Comparison of ENCODE assay signal across 19 cellular contexts in the genomic region with DNA sequence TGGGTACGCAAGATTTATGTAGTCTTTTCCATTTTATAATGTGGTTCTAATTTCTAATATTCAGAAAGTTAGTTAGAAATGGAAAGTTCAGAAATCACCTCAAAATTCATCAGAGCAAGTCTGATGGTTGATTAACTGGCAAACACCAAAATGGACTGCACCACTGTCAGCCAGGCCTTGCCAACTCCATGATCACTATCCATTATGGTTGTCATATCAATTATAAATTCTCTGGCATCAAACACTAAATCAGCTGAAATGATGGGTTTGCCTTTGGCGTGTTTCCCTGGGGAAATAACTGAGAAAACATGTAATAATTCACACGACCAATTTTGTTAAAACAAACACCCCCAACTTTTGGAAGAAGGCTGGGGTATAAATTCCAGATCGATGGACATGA.
DNase-seq lines count a peak whose midpoint lies in the region; ATAC-seq, FAIRE-seq and TF ChIP-seq lines count a peak whose summit lies in the region.
"Had no signal": no experiment of that assay in that cellular context is flagged by ENCODE, and none has a peak within 500 bp of the region (broad histone marks: within the 10 kb centered on the region; RNA-seq: fewer than 3 reads in every experiment).

No MANE protein-coding gene starts in this region.

- intact Hi-C loops in body of pancreas (cut with DNase I): no loop called here

- ATAC-seq in A549: no peak
- ATAC-seq in body of pancreas: no peak

- TF ChIP-seq EP300 in A549 (IDR thresholded peaks at IDR 0.05): no peak

- H3K36me3 ChIP-seq in BE2C (no peaks in the 10 kb centered on the region), body of pancreas (replicated peaks in 1 of 2; ENCODE audit: insufficient read depth in 1 of 2, low read depth in 2 of 2) (no peaks in the 10 kb centered on the region)
- H3K36me3 ChIP-seq: SJSA1 had no signal

- POLR2A ChIA-PET in A549 (lab: Yijun Ruan, JAX): no interaction called here

- no peak for TF ChIP-seq RAD21 in A549 (conservative IDR thresholded peaks at IDR 0.05 in 1 of 2, IDR thresholded peaks at IDR 0.05 in 1 of 2)

- FAIRE-seq in A549 (lab: Jason Lieb, UNC): no peak
- peak; percentile 60 for FAIRE-seq in H54 (lab: Jason Lieb, UNC)

- TF ChIP-seq CTCF in A549 (IDR thresholded peaks at IDR 0.05) (no peak), GM10266 (IDR thresholded peaks at IDR 0.05; ENCODE audit: control insufficient read depth, insufficient read depth, low read depth, missing control alignments) (no peak), BE2C (IDR thresholded peaks at IDR 0.05; ENCODE audit: low read depth, low read length) (no peak), body of pancreas (IDR thresholded peaks at IDR 0.05) (no peak)

- H3K27me3 ChIP-seq in BE2C: no peaks in the 10 kb centered on the region
- H3K27me3 ChIP-seq in body of pancreas: no peaks in the 10 kb centered on the region
- H3K27me3 ChIP-seq: SJSA1 had no signal

- 65% methylated on average over 4 of the region's 4 CpGs for WGBS in A549 (ENCODE audit: missing lambda C conversion rate)
- WGBS in body of pancreas, 2 donors: 78 to 81% methylated on average over 4 of the region's 4 CpGs

- H3K4me1 ChIP-seq in A549 (peaks cover 24% of the 10 kb centered on the region), BE2C (no peaks in the 10 kb centered on the region), body of pancreas (peaks cover 10% of the 10 kb centered on the region)
- H3K4me1 ChIP-seq: SJSA1 had no signal

- no peak for DNase-seq in A549 (ENCODE audit: low read depth in 1 of 2, low spot score in 1 of 2)
- no peak for DNase-seq in H54 (ENCODE audit: insufficient read length, low spot score)
- peak; percentile 68 for DNase-seq in NCI-H69 (lab: John Stamatoyannopoulos, UW)
- peak; percentile 44 for DNase-seq in kidney glomerular epithelial cell (lab: John Stamatoyannopoulos, UW)
- DNase-seq in HuH-7 (ENCODE audit: low spot score): no peak
- DNase-seq in GM10266 (ENCODE audit: extremely low spot score): no peak
- no peak for DNase-seq in BE2C
- no peak for DNase-seq in body of pancreas
- DNase-seq: 8988T, DMS 273 treated with DMSO at 0.1 percent for 48 hours, GF-D8, H9, NCI-H1105, NCI-H1694, NCI-H345, NCI-H526 treated with DMSO at 0.1 percent for 48 hours, OCI-M1 had no signal

- H3K4me2 ChIP-seq in A549: peak overlapping the region; percentile 51

- CTCF ChIA-PET in A549 (lab: Yijun Ruan, JAX): no interaction called here

- H3K27ac ChIP-seq in A549 (peak overlapping the region; percentile 56 to 77; a peak in 4 of 6 replicates), body of pancreas (no peak overlapping the region)
- H3K27ac ChIP-seq: RWPE1, SJSA1 had no signal

- TF ChIP-seq POLR2A in A549 (IDR thresholded peaks at IDR 0.05; ENCODE audit: low read length): no peak
- TF ChIP-seq POLR2A in H54 (IDR thresholded peaks at IDR 0.05; ENCODE audit: low read depth, low read length): no peak
- no peak for TF ChIP-seq POLR2A in body of pancreas (IDR thresholded peaks at IDR 0.05)

- H3K4me3 ChIP-seq in A549: no peak overlapping the region
- H3K4me3 ChIP-seq in BE2C (ENCODE audit: low read depth, low read length): no peak overlapping the region
- H3K4me3 ChIP-seq in body of pancreas: no peak overlapping the region
- H3K4me3 ChIP-seq: SJSA1 had no signal

- H3K9me3 ChIP-seq in A549 (no peaks in the 10 kb centered on the region), BE2C (no peaks in the 10 kb centered on the region), body of pancreas (no peaks in the 10 kb centered on the region)
- H3K9me3 ChIP-seq: SJSA1 had no signal

TF ChIP-seq in A549, 52 proteins besides CTCF, POLR2A, EP300 and RAD21:
- TF ChIP-seq, protein P1, sequence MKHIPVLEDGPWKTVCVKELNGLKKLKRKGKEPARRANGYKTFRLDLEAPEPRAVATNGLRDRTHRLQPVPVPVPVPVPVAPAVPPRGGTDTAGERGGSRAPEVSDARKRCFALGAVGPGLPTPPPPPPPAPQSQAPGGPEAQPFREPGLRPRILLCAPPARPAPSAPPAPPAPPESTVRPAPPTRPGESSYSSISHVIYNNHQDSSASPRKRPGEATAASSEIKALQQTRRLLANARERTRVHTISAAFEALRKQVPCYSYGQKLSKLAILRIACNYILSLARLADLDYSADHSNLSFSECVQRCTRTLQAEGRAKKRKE (CRISPR knock-in tag; IDR thresholded peaks at IDR 0.05; ENCODE audit: low read depth): no peak
- TF ChIP-seq, protein P2, sequence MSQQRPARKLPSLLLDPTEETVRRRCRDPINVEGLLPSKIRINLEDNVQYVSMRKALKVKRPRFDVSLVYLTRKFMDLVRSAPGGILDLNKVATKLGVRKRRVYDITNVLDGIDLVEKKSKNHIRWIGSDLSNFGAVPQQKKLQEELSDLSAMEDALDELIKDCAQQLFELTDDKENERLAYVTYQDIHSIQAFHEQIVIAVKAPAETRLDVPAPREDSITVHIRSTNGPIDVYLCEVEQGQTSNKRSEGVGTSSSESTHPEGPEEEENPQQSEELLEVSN (IDR thresholded peaks at IDR 0.05; ENCODE audit: borderline replicate concordance, low read depth): no peak
- no peak for TF ChIP-seq RCOR1 (IDR thresholded peaks at IDR 0.05; ENCODE audit: low read depth, low read length)
- TF ChIP-seq MAZ (IDR thresholded peaks at IDR 0.05; ENCODE audit: borderline replicate concordance, low read depth, low read length): no peak
- no peak for TF ChIP-seq NR3C1 (IDR thresholded peaks at IDR 0.05)
- TF ChIP-seq, protein P3, sequence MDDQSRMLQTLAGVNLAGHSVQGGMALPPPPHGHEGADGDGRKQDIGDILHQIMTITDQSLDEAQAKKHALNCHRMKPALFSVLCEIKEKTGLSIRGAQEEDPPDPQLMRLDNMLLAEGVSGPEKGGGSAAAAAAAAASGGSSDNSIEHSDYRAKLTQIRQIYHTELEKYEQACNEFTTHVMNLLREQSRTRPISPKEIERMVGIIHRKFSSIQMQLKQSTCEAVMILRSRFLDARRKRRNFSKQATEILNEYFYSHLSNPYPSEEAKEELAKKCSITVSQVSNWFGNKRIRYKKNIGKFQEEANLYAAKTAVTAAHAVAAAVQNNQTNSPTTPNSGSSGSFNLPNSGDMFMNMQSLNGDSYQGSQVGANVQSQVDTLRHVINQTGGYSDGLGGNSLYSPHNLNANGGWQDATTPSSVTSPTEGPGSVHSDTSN (IDR thresholded peaks at IDR 0.05): no peak
- TF ChIP-seq, protein P4, sequence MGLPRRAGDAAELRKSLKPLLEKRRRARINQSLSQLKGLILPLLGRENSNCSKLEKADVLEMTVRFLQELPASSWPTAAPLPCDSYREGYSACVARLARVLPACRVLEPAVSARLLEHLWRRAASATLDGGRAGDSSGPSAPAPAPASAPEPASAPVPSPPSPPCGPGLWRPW (IDR thresholded peaks at IDR 0.05): no peak
- TF ChIP-seq HOXB13 (CRISPR knock-in tag; IDR thresholded peaks at IDR 0.05; ENCODE audit: low read depth): no peak
- TF ChIP-seq CHD4 (IDR thresholded peaks at IDR 0.05; ENCODE audit: borderline replicate concordance): no peak
TF ChIP-seq in A549: peak in this region for 0.

Comparison
In these comparisons a context has a peak if more than half of its experiments do, and no peak if none do; other contexts are left out.
1. DNase-seq: peak in NCI-H69 (single experiment) and kidney glomerular epithelial cell (single experiment); none in A549 (0 of 2), H54 (single experiment), HuH-7 (single experiment), GM10266 (single experiment), BE2C (single experiment) and body of pancreas (0 of 4).
2. H3K27ac ChIP-seq: peak in A549 (2 of 2); none in body of pancreas (0 of 4).